ENCODE assay signal across 20 cellular contexts in genomic region chr5:114407783-114408182, GRCh38. TPM values are rescaled to one million over a fixed set of nuclear protein-coding genes. Genes with fewer than 3 reads are reported as not detected.
DNase-seq lines count a peak whose midpoint lies in the region; ATAC-seq and TF ChIP-seq lines count a peak whose summit lies in the region.
"Had no signal": no experiment of that assay in that cellular context is flagged by ENCODE, and none has a peak within 500 bp of the region (broad histone marks: within the 10 kb centered on the region; RNA-seq: fewer than 3 reads in every experiment).

No MANE protein-coding gene starts in this region.

- H3K27ac ChIP-seq in right lobe of liver, result peak overlapping the region in 1 of 3 donors; percentile 59
- no peak overlapping the region for H3K27ac ChIP-seq in esophagus squamous epithelium
- H3K27ac ChIP-seq: 22Rv1 had no signal

- intact Hi-C loops in right lobe of liver (cut with DNase I) (no loop called here), esophagus squamous epithelium (cut with DNase I) (no loop called here)

- TF ChIP-seq POLR2A in right lobe of liver (IDR thresholded peaks at IDR 0.05), result no peak
- no peak for TF ChIP-seq POLR2A in esophagus squamous epithelium (IDR thresholded peaks at IDR 0.05)

- no peak for TF ChIP-seq CTCF in right lobe of liver (IDR thresholded peaks at IDR 0.05)
- TF ChIP-seq CTCF in esophagus squamous epithelium (IDR thresholded peaks at IDR 0.05), result no peak
- no peak for TF ChIP-seq CTCF in GM13976 (IDR thresholded peaks at IDR 0.05; ENCODE audit: borderline replicate concordance, control extremely low read depth, extremely low read depth, insufficient read depth, missing control alignments)

- H3K9me3 ChIP-seq in right lobe of liver (no peaks in the 10 kb centered on the region), esophagus squamous epithelium (no peaks in the 10 kb centered on the region)

- ATAC-seq in right lobe of liver, result peak; percentile 56 to 92 (median 86)
- ATAC-seq in GM21619 (IDR thresholded peaks at IDR 0.05; ENCODE audit: unreplicated experiment), result no peak
- ATAC-seq: K562 had no signal

- H3K36me3 ChIP-seq in right lobe of liver (no peaks in the 10 kb centered on the region), esophagus squamous epithelium (no peaks in the 10 kb centered on the region)

- DNase-seq in NCI-H146 (lab: John Stamatoyannopoulos, UW) (peak; percentile 22), NCI-H146 treated with DMSO at 0.1 percent for 48 hours (lab: John Stamatoyannopoulos, UW; ENCODE audit: unreplicated experiment) (no peak), MV-4-11 (lab: John Stamatoyannopoulos, UW) (peak; percentile 95), SIG-M5 treated with dmso at 0.1 percent for 504 hours (lab: John Stamatoyannopoulos, UW; ENCODE audit: unreplicated experiment) (peak; percentile 98), right lobe of liver (peak in 1 of 3 donors; percentile 54), esophagus squamous epithelium (lab: John Stamatoyannopoulos, UW) (no peak), GM13976 (ENCODE audit: low spot score) (no peak)
- DNase-seq: Calu3; CD4-positive, alpha-beta memory T cell; DMS53; H7; NCI-H1105; NCI-H187 treated with DMSO at 0.1 percent for 48 hours; NCI-H345; NCI-H526; NK-92 treated with Interleukin-12 subunit alpha and Interleukin-12 subunit beta, amount 100 ng/mL, for 24 hours; T-helper 1 cell had no signal

- WGBS in right lobe of liver (ENCODE audit: insufficient coverage, low coverage, low lambda C conversion rate, missing lambda C conversion rate), result 33% methylated on average over 2 of the region's 3 CpGs
- WGBS in esophagus squamous epithelium, 2 donors, result 75 to 90% methylated on average over 2 to 3 of the region's 3 CpGs

- no peak overlapping the region for H3K4me3 ChIP-seq in right lobe of liver
- H3K4me3 ChIP-seq in esophagus squamous epithelium, result no peak overlapping the region
- H3K4me3 ChIP-seq: K562 had no signal

- H3K4me1 ChIP-seq in right lobe of liver, result peaks cover 0 to 42% (median 11%) of the 10 kb centered on the region in 4 donors
- H3K4me1 ChIP-seq in esophagus squamous epithelium, result no peaks in the 10 kb centered on the region

- H3K27me3 ChIP-seq in right lobe of liver, result no peaks in the 10 kb centered on the region
- no peaks in the 10 kb centered on the region for H3K27me3 ChIP-seq in esophagus squamous epithelium

- in situ Hi-C loops in GM13976 (cut with MboI; ENCODE audit: low sequenced_read_pairs, unreplicated experiment), result no loop called here

RNA-seq across cellular contexts. Expression of gene KCNN2, which starts 45.9 kb away (rescaled TPM):
- total RNA-seq in right lobe of liver, result 10 to 100 TPM in 3 of 6 experiments, 1 to 10 TPM in 2, under 1 TPM in 1; 0.60 to 17.4 (median 6.5) TPM
- under 1 TPM in 2 of 4 donors, not detected in 2; 0.18 to 0.19 TPM for total RNA-seq in esophagus squamous epithelium
- total RNA-seq: CD4-positive, alpha-beta memory T cell had no signal

Comparison
In these comparisons a context has a peak if more than half of its experiments do, and no peak if none do; other contexts are left out.
1. DNase-seq: peak in NCI-H146 (single experiment), MV-4-11 (single experiment) and SIG-M5 treated with dmso at 0.1 percent for 504 hours (single experiment); none in NCI-H146 treated with DMSO at 0.1 percent for 48 hours (single experiment), esophagus squamous epithelium (single experiment) and GM13976 (single experiment).